In the genomic region with DNA sequence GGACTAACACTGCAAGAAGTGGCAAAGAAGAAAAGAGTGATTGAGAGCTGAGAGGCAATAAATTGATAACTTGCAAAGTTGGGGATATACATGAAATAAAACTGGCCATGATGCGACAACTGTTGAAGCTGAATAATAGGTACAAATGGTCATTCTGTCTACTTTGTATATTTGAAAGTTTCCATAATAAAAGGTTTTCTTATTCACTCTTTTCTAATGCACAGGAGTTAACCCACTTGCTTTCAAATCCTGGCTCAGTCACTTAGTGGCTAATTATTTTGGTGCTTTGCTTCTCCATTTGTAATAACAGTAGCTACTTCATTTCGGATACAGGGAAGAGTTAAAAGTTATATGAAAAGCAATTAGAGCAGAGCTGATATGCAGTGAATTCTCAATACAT, we compare ENCODE assay signal across 1 cellular context.
TF ChIP-seq lines count a peak whose summit lies in the region.

No MANE protein-coding gene starts in this region.

TF ChIP-seq in WTC11, 78 proteins besides CTCF, POLR2A, EP300 and RAD21 (continued from another document):
- TF ChIP-seq AFF4 (CRISPR knock-in tag; IDR thresholded peaks at IDR 0.05; ENCODE audit: borderline replicate concordance) = no peak
- TF ChIP-seq GABPB1 (CRISPR knock-in tag; IDR thresholded peaks at IDR 0.05) = no peak
- TF ChIP-seq SP1 (CRISPR knock-in tag; conservative IDR thresholded peaks at IDR 0.05) = no peak
- TF ChIP-seq EMX1 (CRISPR knock-in tag; IDR thresholded peaks at IDR 0.05) = no peak
- no peak for TF ChIP-seq ETV6 (CRISPR knock-in tag; IDR thresholded peaks at IDR 0.05)
- TF ChIP-seq, protein P1, sequence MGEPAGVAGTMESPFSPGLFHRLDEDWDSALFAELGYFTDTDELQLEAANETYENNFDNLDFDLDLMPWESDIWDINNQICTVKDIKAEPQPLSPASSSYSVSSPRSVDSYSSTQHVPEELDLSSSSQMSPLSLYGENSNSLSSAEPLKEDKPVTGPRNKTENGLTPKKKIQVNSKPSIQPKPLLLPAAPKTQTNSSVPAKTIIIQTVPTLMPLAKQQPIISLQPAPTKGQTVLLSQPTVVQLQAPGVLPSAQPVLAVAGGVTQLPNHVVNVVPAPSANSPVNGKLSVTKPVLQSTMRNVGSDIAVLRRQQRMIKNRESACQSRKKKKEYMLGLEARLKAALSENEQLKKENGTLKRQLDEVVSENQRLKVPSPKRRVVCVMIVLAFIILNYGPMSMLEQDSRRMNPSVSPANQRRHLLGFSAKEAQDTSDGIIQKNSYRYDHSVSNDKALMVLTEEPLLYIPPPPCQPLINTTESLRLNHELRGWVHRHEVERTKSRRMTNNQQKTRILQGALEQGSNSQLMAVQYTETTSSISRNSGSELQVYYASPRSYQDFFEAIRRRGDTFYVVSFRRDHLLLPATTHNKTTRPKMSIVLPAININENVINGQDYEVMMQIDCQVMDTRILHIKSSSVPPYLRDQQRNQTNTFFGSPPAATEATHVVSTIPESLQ (CRISPR knock-in tag; IDR thresholded peaks at IDR 0.05) = no peak
- TF ChIP-seq FOXK1 (CRISPR knock-in tag; IDR thresholded peaks at IDR 0.05) = no peak
